Comparison of ENCODE assay signal across 10 cellular contexts in the genomic region with DNA sequence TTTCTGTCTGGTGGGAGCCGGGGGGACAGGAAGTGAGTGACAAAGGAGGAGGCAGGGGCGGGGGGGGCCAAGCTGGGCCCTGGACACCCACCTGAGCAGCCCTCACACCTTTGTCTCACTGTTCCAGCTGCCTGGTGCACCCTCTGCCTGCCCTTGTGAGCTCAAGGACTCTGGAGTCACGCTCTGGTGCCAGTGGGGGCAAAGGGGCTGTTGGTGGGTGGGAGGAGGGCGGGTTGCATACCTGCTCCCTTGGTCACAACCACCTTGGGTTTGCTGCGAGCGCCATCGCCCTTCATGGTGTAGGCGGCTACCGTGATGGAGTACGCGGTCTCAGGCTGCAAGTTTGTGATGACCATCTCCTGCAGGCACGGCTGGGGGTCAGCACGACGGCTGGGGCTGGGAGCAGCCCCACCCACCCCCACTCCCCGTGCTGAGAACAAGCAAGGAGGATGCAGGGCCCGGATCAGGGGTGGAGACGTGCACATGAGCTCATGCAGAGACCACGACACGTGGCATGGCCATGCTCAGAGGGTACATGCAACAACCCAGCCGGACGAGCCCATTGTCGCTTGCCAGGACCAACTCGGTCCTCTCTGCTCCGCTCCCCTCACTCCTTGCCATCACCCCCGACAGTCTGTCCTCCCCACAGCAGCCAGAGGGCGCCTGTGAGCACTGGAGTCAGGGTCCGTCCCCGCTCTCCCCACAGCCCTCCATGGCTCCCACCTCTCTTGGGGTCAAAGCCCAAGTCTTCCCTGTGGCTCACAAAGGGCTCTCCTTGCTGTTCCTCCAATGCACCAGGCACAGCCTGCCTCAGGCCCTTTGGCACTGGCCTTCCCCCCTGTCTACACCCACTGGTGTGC.
A peak's percentile ranks its signal among the peaks of the same experiment; 100 is the strongest.
DNase-seq lines count a peak whose midpoint lies in the region; ATAC-seq, FAIRE-seq and TF ChIP-seq lines count a peak whose summit lies in the region.
"Had no signal": no experiment of that assay in that cellular context is flagged by ENCODE, and none has a peak within 500 bp of the region (broad histone marks: within the 10 kb centered on the region; RNA-seq: fewer than 3 reads in every experiment).

No MANE protein-coding gene starts in this region.

- H3K9me3 ChIP-seq in tibial nerve = no peaks in the 10 kb centered on the region

- H3K36me3 Mint-ChIP-seq in activated naive CD4-positive, alpha-beta T cell treated with anti-CD3 and anti-CD28 coated beads for 36 hours (ENCODE audit: low read depth) = no peaks in the 10 kb centered on the region
- no peaks in the 10 kb centered on the region for H3K36me3 Mint-ChIP-seq in T-helper 2 cell treated with Interferon-gamma antibody and Interleukin-4, amounts not matched to agents 5 μg/mL and 100 μg/mL, for 36 hours (ENCODE audit: low read depth)

- peak; percentile 43 for TF ChIP-seq CTCF in foreskin fibroblast (IDR thresholded peaks at IDR 0.05; ENCODE audit: low read depth, low read length)
- peak in 4 of 5 experiments; percentile 17 to 54 (median 26) for TF ChIP-seq CTCF in tibial nerve (IDR thresholded peaks at IDR 0.05)

- CTCF ChIA-PET in activated naive CD4-positive, alpha-beta T cell treated with anti-CD3 and anti-CD28 coated beads for 36 hours (lab: Charles Lee) = interaction anchor here (0.6 kb wide), 3 partner anchors 73 to 1836 kb away, joined by 3 read pairs; no protein-coding TSS in a partner anchor

- no peak for TF ChIP-seq POLR2A in tibial nerve (IDR thresholded peaks at IDR 0.05)

- no peak for FAIRE-seq in RCC 7860 (lab: Jason Lieb, UNC)

- no peak overlapping the region for H3K27ac Mint-ChIP-seq in activated naive CD4-positive, alpha-beta T cell treated with anti-CD3 and anti-CD28 coated beads for 36 hours
- no peak overlapping the region for H3K27ac Mint-ChIP-seq in T-helper 2 cell treated with Interferon-gamma antibody and Interleukin-4, amounts not matched to agents 5 μg/mL and 100 μg/mL, for 36 hours

- H3K27me3 ChIP-seq in tibial nerve = no peaks in the 10 kb centered on the region

- H3K27ac ChIP-seq in tibial nerve = no peak overlapping the region

- intact Hi-C loops in activated naive CD4-positive, alpha-beta T cell treated with anti-CD3 and anti-CD28 coated beads for 36 hours (cut with micrococcal nuclease) = no loop called here

- peak; percentile 20 for DNase-seq in activated naive CD4-positive, alpha-beta T cell treated with anti-CD3 and anti-CD28 coated beads for 36 hours
- no peak for DNase-seq in activated naive CD4-positive, alpha-beta T cell treated with anti-CD3 and anti-CD28 coated beads, Interleukin-2, amount 50 U/mL, for 16 hours
- no peak for DNase-seq in foreskin fibroblast
- no peak for DNase-seq in tibial nerve (ENCODE audit: low spot score in 2 of 2)
- DNase-seq in RCC 7860 (ENCODE audit: low spot score) = no peak
- DNase-seq in T-helper 2 cell treated with Interferon-gamma antibody and Interleukin-4, amounts not matched to agents 5 μg/mL and 100 μg/mL, for 36 hours (ENCODE audit: low spot score) = no peak
- DNase-seq: activated gamma-delta T cell, NCI-H226 had no signal

- no peaks in the 10 kb centered on the region for H3K9me3 Mint-ChIP-seq in activated naive CD4-positive, alpha-beta T cell treated with anti-CD3 and anti-CD28 coated beads for 36 hours
- H3K9me3 Mint-ChIP-seq in T-helper 2 cell treated with Interferon-gamma antibody and Interleukin-4, amounts not matched to agents 5 μg/mL and 100 μg/mL, for 36 hours = no peaks in the 10 kb centered on the region

- no peak for TF ChIP-seq EP300 in tibial nerve (IDR thresholded peaks at IDR 0.05)

- no peak overlapping the region for H3K4me3 Mint-ChIP-seq in activated naive CD4-positive, alpha-beta T cell treated with anti-CD3 and anti-CD28 coated beads for 36 hours
- H3K4me3 Mint-ChIP-seq in T-helper 2 cell treated with Interferon-gamma antibody and Interleukin-4, amounts not matched to agents 5 μg/mL and 100 μg/mL, for 36 hours = no peak overlapping the region

- WGBS in tibial nerve, 2 donors = 70 to 77% methylated on average over 15 to 25 of the region's 28 CpGs

- peaks cover 0 to 8% (median 0%) of the 10 kb centered on the region in 4 donors for H3K4me1 ChIP-seq in tibial nerve

- peaks cover 6% of the 10 kb centered on the region for H3K4me1 Mint-ChIP-seq in activated naive CD4-positive, alpha-beta T cell treated with anti-CD3 and anti-CD28 coated beads for 36 hours (ENCODE audit: low read depth)
- H3K4me1 Mint-ChIP-seq in T-helper 2 cell treated with Interferon-gamma antibody and Interleukin-4, amounts not matched to agents 5 μg/mL and 100 μg/mL, for 36 hours (ENCODE audit: low read depth) = no peaks in the 10 kb centered on the region

- peaks cover 0 to 83% (median 3%) of the 10 kb centered on the region in 3 donors for H3K36me3 ChIP-seq in tibial nerve

- H3K4me3 ChIP-seq in foreskin fibroblast (ENCODE audit: low read depth in 1 of 2, low read length in 2 of 2) (no peak overlapping the region), tibial nerve (no peak overlapping the region)

- ATAC-seq in SK-N-SH treated with all-trans-retinoic acid at 6 μM for 48 hours = peak; percentile 59
- ATAC-seq in HG03196 (IDR thresholded peaks at IDR 0.05; ENCODE audit: unreplicated experiment) = no peak

- H3K27me3 Mint-ChIP-seq in activated naive CD4-positive, alpha-beta T cell treated with anti-CD3 and anti-CD28 coated beads for 36 hours (ENCODE audit: low read depth) = peaks cover 15% of the 10 kb centered on the region
- peaks cover 16% of the 10 kb centered on the region for H3K27me3 Mint-ChIP-seq in T-helper 2 cell treated with Interferon-gamma antibody and Interleukin-4, amounts not matched to agents 5 μg/mL and 100 μg/mL, for 36 hours (ENCODE audit: low read depth)

TF ChIP-seq in SK-N-SH treated with all-trans-retinoic acid at 6 μM for 48 hours, 23 proteins besides CTCF, POLR2A, EP300 and RAD21 (continues in another document):
- TF ChIP-seq PATZ1 (CRISPR knock-in tag; IDR thresholded peaks at IDR 0.05; ENCODE audit: borderline replicate concordance) = no peak
- TF ChIP-seq POU6F1 (CRISPR knock-in tag; IDR thresholded peaks at IDR 0.05; ENCODE audit: borderline replicate concordance, low read depth) = no peak
- TF ChIP-seq ZC3H10 (CRISPR knock-in tag; IDR thresholded peaks at IDR 0.05) = no peak
- no peak for TF ChIP-seq PPARA (CRISPR knock-in tag; IDR thresholded peaks at IDR 0.05; ENCODE audit: borderline replicate concordance)
- TF ChIP-seq ARNTL (CRISPR knock-in tag; IDR thresholded peaks at IDR 0.05; ENCODE audit: borderline replicate concordance, low read depth) = no peak
- TF ChIP-seq ZNF565 (CRISPR knock-in tag; conservative IDR thresholded peaks at IDR 0.05; ENCODE audit: low read depth) = no peak
- TF ChIP-seq RARB (CRISPR knock-in tag; IDR thresholded peaks at IDR 0.05) = no peak
- TF ChIP-seq, protein P1, sequence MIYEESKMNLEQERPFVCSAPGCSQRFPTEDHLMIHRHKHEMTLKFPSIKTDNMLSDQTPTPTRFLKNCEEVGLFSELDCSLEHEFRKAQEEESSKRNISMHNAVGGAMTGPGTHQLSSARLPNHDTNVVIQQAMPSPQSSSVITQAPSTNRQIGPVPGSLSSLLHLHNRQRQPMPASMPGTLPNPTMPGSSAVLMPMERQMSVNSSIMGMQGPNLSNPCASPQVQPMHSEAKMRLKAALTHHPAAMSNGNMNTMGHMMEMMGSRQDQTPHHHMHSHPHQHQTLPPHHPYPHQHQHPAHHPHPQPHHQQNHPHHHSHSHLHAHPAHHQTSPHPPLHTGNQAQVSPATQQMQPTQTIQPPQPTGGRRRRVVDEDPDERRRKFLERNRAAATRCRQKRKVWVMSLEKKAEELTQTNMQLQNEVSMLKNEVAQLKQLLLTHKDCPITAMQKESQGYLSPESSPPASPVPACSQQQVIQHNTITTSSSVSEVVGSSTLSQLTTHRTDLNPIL (CRISPR knock-in tag; IDR thresholded peaks at IDR 0.05; ENCODE audit: low read depth) = no peak
- TF ChIP-seq, protein P2, sequence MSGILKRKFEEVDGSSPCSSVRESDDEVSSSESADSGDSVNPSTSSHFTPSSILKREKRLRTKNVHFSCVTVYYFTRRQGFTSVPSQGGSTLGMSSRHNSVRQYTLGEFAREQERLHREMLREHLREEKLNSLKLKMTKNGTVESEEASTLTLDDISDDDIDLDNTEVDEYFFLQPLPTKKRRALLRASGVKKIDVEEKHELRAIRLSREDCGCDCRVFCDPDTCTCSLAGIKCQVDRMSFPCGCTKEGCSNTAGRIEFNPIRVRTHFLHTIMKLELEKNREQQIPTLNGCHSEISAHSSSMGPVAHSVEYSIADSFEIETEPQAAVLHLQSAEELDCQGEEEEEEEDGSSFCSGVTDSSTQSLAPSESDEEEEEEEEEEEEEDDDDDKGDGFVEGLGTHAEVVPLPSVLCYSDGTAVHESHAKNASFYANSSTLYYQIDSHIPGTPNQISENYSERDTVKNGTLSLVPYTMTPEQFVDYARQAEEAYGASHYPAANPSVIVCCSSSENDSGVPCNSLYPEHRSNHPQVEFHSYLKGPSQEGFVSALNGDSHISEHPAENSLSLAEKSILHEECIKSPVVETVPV (CRISPR knock-in tag; IDR thresholded peaks at IDR 0.05) = no peak
- no peak for TF ChIP-seq ESRRG (CRISPR knock-in tag; IDR thresholded peaks at IDR 0.05)
